ENCODE assay signal across 13 cellular contexts in the genomic region with DNA sequence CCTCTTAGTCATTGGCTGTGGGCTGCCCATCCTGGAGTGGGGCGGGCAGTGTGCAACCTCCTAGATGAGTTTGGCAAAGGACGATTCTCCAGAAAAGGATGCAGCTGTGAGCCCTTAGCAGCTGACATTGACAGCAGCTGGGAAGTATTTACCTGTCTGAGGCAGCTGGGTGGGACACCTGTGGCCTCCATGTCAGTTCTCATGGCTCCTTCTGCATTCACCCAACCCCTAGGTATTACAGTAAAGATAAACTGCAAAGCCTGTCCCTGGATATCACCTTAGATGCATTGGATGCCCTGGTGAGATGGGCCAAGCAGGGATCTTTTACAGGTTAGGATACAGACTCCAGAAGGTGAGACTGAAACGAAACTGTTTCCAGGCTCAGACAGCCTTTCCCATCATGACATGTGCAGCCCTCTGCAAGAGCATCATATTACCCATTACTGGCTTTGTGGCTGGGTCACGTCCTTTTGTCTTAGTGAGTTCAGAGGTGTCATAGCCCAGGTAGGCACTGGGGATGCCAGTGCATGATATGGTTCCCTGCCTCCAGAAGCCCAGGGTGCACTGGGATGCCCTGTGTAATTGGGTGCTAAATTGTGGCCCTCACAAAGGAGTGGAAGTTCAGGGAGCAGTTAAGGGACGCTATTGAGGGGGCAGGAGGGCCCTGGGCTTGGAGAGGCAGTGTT. TPM values are rescaled to one million over a fixed set of nuclear protein-coding genes. Genes with fewer than 3 reads are reported as not detected.
DNase-seq lines count a peak whose midpoint lies in the region; ATAC-seq and TF ChIP-seq lines count a peak whose summit lies in the region.
"Had no signal": no experiment of that assay in that cellular context is flagged by ENCODE, and none has a peak within 500 bp of the region (broad histone marks: within the 10 kb centered on the region; RNA-seq: fewer than 3 reads in every experiment).

No MANE protein-coding gene starts in this region.

- CTCF ChIA-PET in mammary epithelial cell (lab: Charles Lee; ENCODE audit: low non-redundant PET) = interaction anchor here (0.5 to 1.2 kb wide), 5 partner anchors 36 to 649 kb away, joined by 3 to 7 read pairs (median 4); no protein-coding TSS in a partner anchor

- H3K4me2 ChIP-seq in mammary epithelial cell (ENCODE audit: insufficient read depth, low read depth, low read length) = peak overlapping the region; percentile 66

- H3K27me3 ChIP-seq in mammary epithelial cell (ENCODE audit: insufficient read depth, low read length) (no peaks in the 10 kb centered on the region), gastrocnemius medialis (no peaks in the 10 kb centered on the region), BE2C (no peaks in the 10 kb centered on the region)

- H3K27ac ChIP-seq in mammary epithelial cell (ENCODE audit: insufficient read depth, low read depth, low read length) (no peak overlapping the region), gastrocnemius medialis (peak overlapping the region in 3 of 4 donors; percentile 24 to 39 (median 31))
- H3K27ac ChIP-seq: HL-60 had no signal

- TF ChIP-seq POLR2A in gastrocnemius medialis (IDR thresholded peaks at IDR 0.05) = no peak

- no peaks in the 10 kb centered on the region for H4K20me1 ChIP-seq in mammary epithelial cell (ENCODE audit: insufficient read depth, low read length)

- H3K36me3 ChIP-seq in mammary epithelial cell (ENCODE audit: insufficient read depth, low read length) (no peaks in the 10 kb centered on the region), gastrocnemius medialis (no peaks in the 10 kb centered on the region), BE2C (no peaks in the 10 kb centered on the region)

- peak; percentile 1 for ATAC-seq in GM18502 (IDR thresholded peaks at IDR 0.05; ENCODE audit: poor library complexity, unreplicated experiment)
- ATAC-seq in HG03159 (IDR thresholded peaks at IDR 0.05; ENCODE audit: unreplicated experiment) = peak; percentile 9
- ATAC-seq in gastrocnemius medialis = no peak

- H3K9me3 ChIP-seq in mammary epithelial cell (replicated peaks; ENCODE audit: insufficient read depth, low read length) (no peaks in the 10 kb centered on the region), gastrocnemius medialis (no peaks in the 10 kb centered on the region), BE2C (no peaks in the 10 kb centered on the region)

- H3K4me1 ChIP-seq in mammary epithelial cell (ENCODE audit: insufficient read depth, low read length) (peaks cover 82% of the 10 kb centered on the region), gastrocnemius medialis (peaks cover 12 to 39% of the 10 kb centered on the region in 2 donors), BE2C (peaks cover 3% of the 10 kb centered on the region; the same call in 1 of the 2 replicates)

- in situ Hi-C loops in mammary epithelial cell (cut with MboI; ENCODE audit: low sequenced_read_pairs in 2 of 2) (loop anchor here (5.0 kb wide), 3 partner anchors 177 to 327 kb away; no protein-coding TSS in a partner anchor), gastrocnemius medialis (cut with MboI; ENCODE audit: low sequenced_read_pairs in 4 of 4) (loop anchor here (5.0 to 10.0 kb wide), 5 partner anchors 172 to 327 kb away; no protein-coding TSS in a partner anchor)

- no peak overlapping the region for H2AFZ ChIP-seq in mammary epithelial cell (ENCODE audit: low read depth, low read length)

- intact Hi-C loops in mammary epithelial cell (cut with micrococcal nuclease) = loop anchor here (1.0 to 10.0 kb wide), 7 partner anchors 27 to 937 kb away; no protein-coding TSS in a partner anchor
- intact Hi-C loops in gastrocnemius medialis (cut with DNase I; ENCODE audit: low total_unique reads) = loop anchor here (1.0 to 10.0 kb wide), 3 partner anchors 135 to 322 kb away; partner anchors contain the start of gene ADCYAP1R1

- 31% methylated on average over 5 of the region's 5 CpGs for WGBS in mammary epithelial cell (ENCODE audit: low coverage, missing lambda C conversion rate)

- no peaks in the 10 kb centered on the region for H3K79me2 ChIP-seq in mammary epithelial cell (ENCODE audit: insufficient read depth, low read length)

- no peak for TF ChIP-seq CTCF in mammary epithelial cell (conservative IDR thresholded peaks at IDR 0.05 in 1 of 2, IDR thresholded peaks at IDR 0.05 in 1 of 2; ENCODE audit: extremely low read depth in 1 of 2, insufficient read depth in 1 of 2, low read depth in 1 of 2, low read length in 2 of 2)
- no peak for TF ChIP-seq CTCF in gastrocnemius medialis (IDR thresholded peaks at IDR 0.05 in 4 of 5, conservative IDR thresholded peaks at IDR 0.05 in 1 of 5)
- TF ChIP-seq CTCF in BE2C (IDR thresholded peaks at IDR 0.05; ENCODE audit: low read depth, low read length) = no peak

- DNase-seq in mammary epithelial cell = no peak
- DNase-seq in gastrocnemius medialis = no peak
- no peak for DNase-seq in BE2C
- no peak for DNase-seq in NCI-H510A treated with DMSO at 0.1 percent for 48 hours (lab: John Stamatoyannopoulos, UW)
- no peak for DNase-seq in putamen (ENCODE audit: low spot score)
- no peak for DNase-seq in glomerular visceral epithelial cell (ENCODE audit: extremely low spot score)
- DNase-seq: activated naive CD8-positive, alpha-beta T cell treated with anti-CD3 and anti-CD28 coated beads for 36 hours; cortex of kidney; stimulated activated CD4-positive, alpha-beta T cell treated with anti-CD3 and anti-CD28 coated beads, Interleukin-4, amount 100 ng/mL, for 4 hours had no signal

- dilution Hi-C loops in mammary epithelial cell (cut with HindIII; ENCODE audit: low sequenced_read_pairs) = no loop called here

- H3K9ac ChIP-seq in mammary epithelial cell (ENCODE audit: insufficient read depth, low read length) = no peak overlapping the region

- no TSS peak for BruUV-seq in mammary epithelial cell (replicated peaks; lab: Mats Ljungman, UMichigan)

- H3K4me3 ChIP-seq in mammary epithelial cell (replicated peaks in 1 of 3; ENCODE audit: insufficient read depth in 1 of 3, low read depth in 2 of 3, low read length in 3 of 3) (no peak overlapping the region), gastrocnemius medialis (no peak overlapping the region), BE2C (ENCODE audit: low read depth, low read length) (no peak overlapping the region)

RNA-seq across cellular contexts. Expression of gene MINDY4, which starts 28.9 kb away (rescaled TPM):
- total RNA-seq in mammary epithelial cell = 1 to 10 TPM; 3.6 to 6.8 TPM
- polyA plus RNA-seq in mammary epithelial cell = 1.9 TPM
- polyA minus RNA-seq in mammary epithelial cell = 1.3 TPM
- total RNA-seq in gastrocnemius medialis = 1 to 10 TPM; 1.4 to 4.3 (median 3.0) TPM
- polyA plus RNA-seq in BE2C (2012; ENCODE audit: insufficient read depth, insufficient read length, low read depth) = 2.2 TPM

RNA-seq across cellular contexts. Expression of gene INMT, which starts 48.2 kb away (rescaled TPM):
- total RNA-seq in mammary epithelial cell (not detected), gastrocnemius medialis (1 to 10 TPM; 1.9 to 8.6 (median 5.5) TPM)
- not detected for polyA plus RNA-seq in mammary epithelial cell
- polyA minus RNA-seq in mammary epithelial cell = not detected
- not detected for polyA plus RNA-seq in BE2C (2012; ENCODE audit: insufficient read depth, insufficient read length, low read depth)
- polyA plus RNA-seq: immature natural killer cell had no signal

Comparison
In these comparisons a context has a peak if more than half of its experiments do, and no peak if none do; other contexts are left out.
1. ATAC-seq: peak in GM18502 (single experiment) and HG03159 (single experiment); none in gastrocnemius medialis (0 of 2).